Comparison of ENCODE assay signal across 8 cellular contexts in genomic region chr7:1569440-1569832, GRCh38. TPM values are rescaled to one million over a fixed set of nuclear protein-coding genes. Genes with fewer than 3 reads are reported as not detected.
DNase-seq lines count a peak whose midpoint lies in the region; ATAC-seq, FAIRE-seq and TF ChIP-seq lines count a peak whose summit lies in the region.

No MANE protein-coding gene starts in this region.

- no peak for TF ChIP-seq POLR2A in A549 (IDR thresholded peaks at IDR 0.05; ENCODE audit: low read length)

- H3K4me3 ChIP-seq in A549, result peak overlapping the region; percentile 83
- H3K4me3 ChIP-seq in astrocyte of the cerebellum (ENCODE audit: low read depth, low read length), result peak overlapping the region; percentile 92
- peak overlapping the region; percentile 57 for H3K4me3 ChIP-seq in mesodermal cell (ENCODE audit: extremely low read depth, insufficient read depth, low read length, poor library complexity, severe bottlenecking)

- H3K4me2 ChIP-seq in A549, result peak overlapping the region; percentile 100

- in situ Hi-C loops in astrocyte of the cerebellum (cut with HindIII; ENCODE audit: low sequenced_read_pairs), result no loop called here

- CTCF ChIA-PET in A549 (lab: Yijun Ruan, JAX), result interaction anchor here (1.0 to 1.7 kb wide), 2 partner anchors 9 to 11 kb away, joined by 3 to 4 read pairs; no protein-coding TSS in a partner anchor

- DNase-seq in A549 (ENCODE audit: low read depth in 1 of 2, low spot score in 1 of 2), result no peak
- no peak for DNase-seq in astrocyte of the cerebellum (ENCODE audit: low read depth)
- no peak for DNase-seq in stimulated activated CD4-positive, alpha-beta T cell treated with anti-CD3 and anti-CD28 coated beads, Interleukin-12 subunit alpha, Interleukin-12 subunit beta, amount 100 ng/mL, for 4 hours
- DNase-seq in amygdala (lab: John Stamatoyannopoulos, UW), result no peak
- DNase-seq in NCI-H1417 treated with DMSO at 0.1 percent for 48 hours (lab: John Stamatoyannopoulos, UW), result no peak

- peak overlapping the region; percentile 96 to 99 for H3K27ac ChIP-seq in A549
- H3K27ac ChIP-seq in mesodermal cell (ENCODE audit: low read depth, low read length, severe bottlenecking), result no peak overlapping the region

- TF ChIP-seq CTCF in A549 (IDR thresholded peaks at IDR 0.05) (no peak), astrocyte of the cerebellum (IDR thresholded peaks at IDR 0.05; ENCODE audit: low read depth, low read length, missing control alignments) (no peak)

- H3K4me1 ChIP-seq in A549 (peaks cover 50% of the 10 kb centered on the region), mesodermal cell (ENCODE audit: control insufficient read depth, insufficient read depth, low read length, poor library complexity, severe bottlenecking) (peaks cover 19% of the 10 kb centered on the region)

- no peak for TF ChIP-seq RAD21 in A549 (conservative IDR thresholded peaks at IDR 0.05 in 1 of 2, IDR thresholded peaks at IDR 0.05 in 1 of 2)

- 3% methylated on average over 27 of the region's 27 CpGs for WGBS in A549 (ENCODE audit: missing lambda C conversion rate)
- WGBS in mesodermal cell (ENCODE audit: insufficient coverage in 2 of 2), 2 experiments, result 49 to 55% methylated on average over 20 to 22 of the region's 27 CpGs

- H3K9me3 ChIP-seq in A549, result no peaks in the 10 kb centered on the region
- no peaks in the 10 kb centered on the region for H3K9me3 ChIP-seq in mesodermal cell (ENCODE audit: control insufficient read depth, low read length)

- H3K36me3 ChIP-seq in mesodermal cell (ENCODE audit: control insufficient read depth, insufficient read depth, low read length), result peaks cover 3% of the 10 kb centered on the region

- no peak for FAIRE-seq in A549 (lab: Jason Lieb, UNC)

- POLR2A ChIA-PET in A549 (lab: Yijun Ruan, JAX), result no interaction called here

- no peak for TF ChIP-seq EP300 in A549 (IDR thresholded peaks at IDR 0.05)

- ATAC-seq in A549, result no peak; a peak in 1 of 6 replicates
- peak; percentile 10 for ATAC-seq in HG02610 (IDR thresholded peaks at IDR 0.05; ENCODE audit: unreplicated experiment)
- ATAC-seq in GM21526 (IDR thresholded peaks at IDR 0.05; ENCODE audit: low FRiP score, unreplicated experiment), result no peak

TF ChIP-seq in A549, 52 proteins besides CTCF, POLR2A, EP300 and RAD21:
- TF ChIP-seq RNF2 (IDR thresholded peaks at IDR 0.05; ENCODE audit: borderline replicate concordance, low read depth), result no peak
- no peak for TF ChIP-seq SREBF2 (IDR thresholded peaks at IDR 0.05)
- no peak for TF ChIP-seq HEYL (CRISPR knock-in tag; IDR thresholded peaks at IDR 0.05)
- no peak for TF ChIP-seq EHF (CRISPR knock-in tag; IDR thresholded peaks at IDR 0.05)
- TF ChIP-seq CBX2 (IDR thresholded peaks at IDR 0.05; ENCODE audit: borderline replicate concordance, low read depth), result no peak
- TF ChIP-seq E2F6 (IDR thresholded peaks at IDR 0.05; ENCODE audit: borderline replicate concordance, low read depth), result no peak
- TF ChIP-seq RCOR1 (IDR thresholded peaks at IDR 0.05; ENCODE audit: low read depth, low read length), result no peak
- TF ChIP-seq MAZ (IDR thresholded peaks at IDR 0.05; ENCODE audit: borderline replicate concordance, low read depth, low read length), result no peak
- no peak for TF ChIP-seq CEBPB (IDR thresholded peaks at IDR 0.05)
- TF ChIP-seq KDM5A (IDR thresholded peaks at IDR 0.05), result no peak
- TF ChIP-seq PHF8 (IDR thresholded peaks at IDR 0.05; ENCODE audit: borderline replicate concordance, low read depth), result no peak
- no peak for TF ChIP-seq HES2 (IDR thresholded peaks at IDR 0.05)

RNA-seq across cellular contexts. Expression of gene PSMG3, which starts 0.4 kb away (rescaled TPM):
- polyA plus RNA-seq in A549 (2011; rRNA removed), result 83.9 and 89.3 TPM in 2 replicates
- 158 and 161 TPM in 2 replicates for polyA plus RNA-seq in A549 (2012; cell fraction: cytosol; rRNA removed)
- polyA plus RNA-seq in A549 (2012; cell fraction: nucleus; rRNA removed), result 102 and 111 TPM in 2 replicates
- 75.9 to 81.0 TPM (median 78.3 TPM) in 3 replicates for polyA plus RNA-seq in A549 (2017; fragmentation: RNase III; extraction: RNeasy Plus Mini Kit Qiagen cat#74134 plus additional on column Dnase treatment)
- 22.6 and 32.9 TPM in 2 replicates for polyA minus RNA-seq in A549 (2011; rRNA and poly(A)+ RNA removed)
- 28.0 TPM for polyA plus RNA-seq in mesodermal cell (2013, experiment 1 of 2)
- 22.4 TPM for polyA plus RNA-seq in mesodermal cell (2013, experiment 2 of 2)

RNA-seq across cellular contexts. Expression of gene TMEM184A, which starts 13.4 kb away (rescaled TPM):
- 18.4 and 22.0 TPM in 2 replicates for polyA plus RNA-seq in A549 (2011; rRNA removed)
- polyA plus RNA-seq in A549 (2012; cell fraction: cytosol; rRNA removed), result 22.6 and 32.6 TPM in 2 replicates
- polyA plus RNA-seq in A549 (2012; cell fraction: nucleus; rRNA removed), result 86.6 and 140 TPM in 2 replicates
- 14.3 to 16.1 TPM (median 15.8 TPM) in 3 replicates for polyA plus RNA-seq in A549 (2017; fragmentation: RNase III; extraction: RNeasy Plus Mini Kit Qiagen cat#74134 plus additional on column Dnase treatment)
- polyA minus RNA-seq in A549 (2011; rRNA and poly(A)+ RNA removed), result 51.8 and 53.5 TPM in 2 replicates
- 1.8 TPM for polyA plus RNA-seq in mesodermal cell (2013, experiment 1 of 2)
- 0.86 TPM for polyA plus RNA-seq in mesodermal cell (2013, experiment 2 of 2)

RNA-seq across cellular contexts. Expression of gene MAFK, which starts 38.9 kb away (rescaled TPM):
- polyA plus RNA-seq in A549 (2011; rRNA removed), result 61.0 and 67.9 TPM in 2 replicates
- 47.0 and 67.0 TPM in 2 replicates for polyA plus RNA-seq in A549 (2012; cell fraction: cytosol; rRNA removed)
- polyA plus RNA-seq in A549 (2012; cell fraction: nucleus; rRNA removed), result 433 and 488 TPM in 2 replicates
- 93.1 to 106 TPM (median 101 TPM) in 3 replicates for polyA plus RNA-seq in A549 (2017; fragmentation: RNase III; extraction: RNeasy Plus Mini Kit Qiagen cat#74134 plus additional on column Dnase treatment)
- 25.5 and 36.5 TPM in 2 replicates for polyA minus RNA-seq in A549 (2011; rRNA and poly(A)+ RNA removed)
- polyA plus RNA-seq in mesodermal cell (2013, experiment 1 of 2), result 17.9 TPM
- polyA plus RNA-seq in mesodermal cell (2013, experiment 2 of 2), result 15.4 TPM
